ENCODE assay signal across 1 cellular context in genomic region chr14:64841121-64841611, GRCh38.
TF ChIP-seq lines count a peak whose summit lies in the region.

No MANE protein-coding gene starts in this region.

TF ChIP-seq in SK-N-SH treated with all-trans-retinoic acid at 6 μM for 48 hours, 23 proteins besides CTCF, POLR2A, EP300 and RAD21 (continued from another document):
- no peak for TF ChIP-seq TSHZ2 (CRISPR knock-in tag; IDR thresholded peaks at IDR 0.05)
TF ChIP-seq in SK-N-SH treated with all-trans-retinoic acid at 6 μM for 48 hours: peak in this region for 0.
